ENCODE assay signal across 8 cellular contexts in the genomic region with DNA sequence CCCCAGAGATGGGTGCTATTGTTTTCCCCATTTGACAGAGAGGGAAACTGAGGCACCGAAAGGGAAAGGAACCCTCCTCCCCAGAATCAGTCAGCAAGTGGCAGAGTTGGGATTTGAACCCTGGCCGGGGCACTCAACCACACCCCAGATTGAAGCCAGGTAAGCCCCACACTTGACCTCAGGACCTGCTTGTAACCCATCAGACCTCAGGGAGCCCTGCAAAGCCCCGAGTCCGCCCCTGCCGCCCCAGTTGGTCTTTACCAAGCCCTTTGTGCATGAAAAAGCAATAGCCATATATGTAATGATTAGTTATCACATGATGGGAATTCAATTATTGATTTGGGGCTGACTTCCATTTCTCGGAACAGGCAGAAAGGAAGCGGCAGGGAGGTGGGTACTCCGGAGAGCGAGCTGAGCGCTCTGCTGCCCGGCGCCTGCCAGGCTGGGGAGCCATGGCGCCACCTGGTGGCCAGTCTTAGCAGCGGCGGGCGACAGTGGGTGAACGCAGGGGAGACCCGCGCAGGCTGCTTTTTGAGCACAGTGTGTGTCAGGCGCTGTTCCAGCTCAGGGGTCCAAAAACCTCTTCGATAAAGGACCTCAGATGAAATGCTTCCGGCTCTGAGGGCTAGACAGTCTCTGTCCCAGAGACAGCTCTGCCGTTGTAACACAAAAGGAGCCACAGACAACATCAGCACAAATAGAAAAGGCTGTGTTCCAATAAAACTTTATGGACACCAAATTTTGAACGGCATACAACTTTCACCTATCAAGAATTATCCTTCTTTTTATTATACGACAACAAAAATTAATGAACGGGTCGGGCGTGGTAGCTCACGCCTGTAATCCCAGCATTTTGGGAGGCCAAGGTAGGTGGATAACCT.
DNase-seq lines count a peak whose midpoint lies in the region; ATAC-seq, FAIRE-seq and TF ChIP-seq lines count a peak whose summit lies in the region.

No MANE protein-coding gene starts in this region.

- peak overlapping the region; percentile 27 for H2AFZ ChIP-seq in GM23248
- peak overlapping the region; percentile 50 for H2AFZ ChIP-seq in endothelial cell of umbilical vein (ENCODE audit: low read depth, low read length)

- H3K9ac ChIP-seq in GM23248 (no peak overlapping the region), endothelial cell of umbilical vein (replicated peaks; ENCODE audit: extremely low read depth, insufficient read depth, low read length) (no peak overlapping the region)

- CTCF ChIA-PET in endothelial cell of umbilical vein (lab: Charles Lee): interaction anchor here (0.5 to 5.3 kb wide), 43 partner anchors 8 to 624 kb away, joined by 3 to 135 read pairs (median 4); no protein-coding TSS in a partner anchor

- no peak for TF ChIP-seq POLR2A in endothelial cell of umbilical vein (IDR thresholded peaks at IDR 0.05; ENCODE audit: low read depth, low read length)

- H3K27ac ChIP-seq in GM23248 (no peak overlapping the region), endothelial cell of umbilical vein (ENCODE audit: insufficient read depth, low read depth, low read length) (no peak overlapping the region)

- in situ Hi-C loops in GM23248 (cut with MboI): loop anchor here (10.0 to 25.0 kb wide), 2 partner anchors 314 to 627 kb away; a partner anchor contains a TSS

- no peaks in the 10 kb centered on the region for H3K9me2 ChIP-seq in GM23248 (ENCODE audit: insufficient read depth)

- dilution Hi-C loops in endothelial cell of umbilical vein (cut with MboI; ENCODE audit: extremely low pct_ligation_motif_present, low sequenced_read_pairs): no loop called here

- no TSS peak for BruUV-seq in endothelial cell of umbilical vein (replicated peaks; lab: Mats Ljungman, UMichigan)

- TF ChIP-seq CTCF in endothelial cell of umbilical vein (IDR thresholded peaks at IDR 0.05; ENCODE audit: extremely low read depth in 1 of 2, insufficient read depth in 1 of 2, low read depth in 1 of 2, low read length in 2 of 2): peak; percentile 96 to 99

- no peaks in the 10 kb centered on the region for H3K9me1 ChIP-seq in endothelial cell of umbilical vein (replicated peaks; ENCODE audit: control insufficient read depth, extremely low read depth, insufficient read depth, low read length)

- H4K20me1 ChIP-seq in GM23248 (ENCODE audit: insufficient read depth): no peaks in the 10 kb centered on the region
- H4K20me1 ChIP-seq in endothelial cell of umbilical vein (replicated peaks; ENCODE audit: control insufficient read depth, extremely low read depth, insufficient read depth, low read length): no peaks in the 10 kb centered on the region

- H3K27me3 ChIP-seq in GM23248 (replicated peaks; ENCODE audit: insufficient read depth) (no peaks in the 10 kb centered on the region), endothelial cell of umbilical vein (ENCODE audit: control insufficient read depth in 2 of 2, insufficient read depth in 2 of 2, low read length in 2 of 2) (no peaks in the 10 kb centered on the region)

- WGBS in GM23248 (ENCODE audit: low coverage in 1 of 2, low lambda C conversion rate in 2 of 2, missing lambda C conversion rate in 2 of 2), 2 experiments: 14 to 16% methylated on average over 29 of the region's 29 CpGs

- H3K79me2 ChIP-seq in GM23248 (ENCODE audit: insufficient read depth) (no peaks in the 10 kb centered on the region), endothelial cell of umbilical vein (ENCODE audit: control insufficient read depth, insufficient read depth, low read length) (no peaks in the 10 kb centered on the region)

- POLR2A ChIA-PET in endothelial cell of umbilical vein (lab: Charles Lee): no interaction called here

- H3K4me1 ChIP-seq in GM23248 (ENCODE audit: insufficient read depth) (no peaks in the 10 kb centered on the region), endothelial cell of umbilical vein (ENCODE audit: control insufficient read depth, extremely low read depth, insufficient read depth, low read length) (no peaks in the 10 kb centered on the region)

- no peak for ATAC-seq in HG03457 (IDR thresholded peaks at IDR 0.05; ENCODE audit: unreplicated experiment)

- no peaks in the 10 kb centered on the region for H3K36me3 ChIP-seq in GM23248 (ENCODE audit: low read depth)
- H3K36me3 ChIP-seq in endothelial cell of umbilical vein (ENCODE audit: control insufficient read depth in 2 of 2, extremely low read depth in 1 of 2, insufficient read depth in 2 of 2, low read length in 2 of 2): no peaks in the 10 kb centered on the region

- FAIRE-seq in endothelial cell of umbilical vein (lab: Jason Lieb, UNC): peak; percentile 46

- intact Hi-C loops in endothelial cell of umbilical vein (cut with micrococcal nuclease): loop anchor here (1.0 kb wide), 3 partner anchors 160 to 312 kb away; no protein-coding TSS in a partner anchor

- H3K4me3 ChIP-seq in GM23248: peak overlapping the region; percentile 64
- H3K4me3 ChIP-seq in endothelial cell of umbilical vein (replicated peaks in 1 of 3; ENCODE audit: insufficient read depth in 1 of 3, low read depth in 1 of 3, low read length in 3 of 3): no peak overlapping the region

- H3K9me3 ChIP-seq in GM23248 (ENCODE audit: low read depth) (no peaks in the 10 kb centered on the region), endothelial cell of umbilical vein (replicated peaks; ENCODE audit: control insufficient read depth, insufficient read depth, low read length) (no peaks in the 10 kb centered on the region)

- H3F3A ChIP-seq in GM23248 (ENCODE audit: insufficient read depth): no peaks in the 10 kb centered on the region

- H3K4me2 ChIP-seq in GM23248 (ENCODE audit: unreplicated experiment): peak overlapping the region; percentile 76
- no peak overlapping the region for H3K4me2 ChIP-seq in endothelial cell of umbilical vein (ENCODE audit: insufficient read depth, low read length)

- DNase-seq in AG20443 (ENCODE audit: low spot score) (peak; percentile 89), GM23248 (peak; percentile 81), NOMO-1 treated with dmso at 0.1 percent for 144 hours (lab: John Stamatoyannopoulos, UW; ENCODE audit: unreplicated experiment) (peak; percentile 22), endothelial cell of umbilical vein (ENCODE audit: low read depth, low spot score) (peak; percentile 55), mucosa of gallbladder (ENCODE audit: low spot score) (peak; percentile 55)
- peak; percentile 12 for DNase-seq in activated CD8-positive, alpha-beta memory T cell treated with anti-CD3 and anti-CD28 coated beads, Interleukin-2, amount 50 U/mL, for 1 hour (ENCODE audit: extremely low read depth)
- peak; percentile 91 for DNase-seq in stimulated activated CD8-positive, alpha-beta memory T cell treated with anti-CD3 and anti-CD28 coated beads, Interleukin-4, amount 100 ng/mL, for 48 hours

TF ChIP-seq in endothelial cell of umbilical vein, 7 proteins besides CTCF, POLR2A, EP300 and RAD21:
- no peak for TF ChIP-seq POLR2AphosphoS5 (IDR thresholded peaks at IDR 0.05; ENCODE audit: insufficient read depth, low read depth, low read length)
- no peak for TF ChIP-seq MYC (IDR thresholded peaks at IDR 0.05; ENCODE audit: low read depth, low read length)
- TF ChIP-seq, protein P1, sequence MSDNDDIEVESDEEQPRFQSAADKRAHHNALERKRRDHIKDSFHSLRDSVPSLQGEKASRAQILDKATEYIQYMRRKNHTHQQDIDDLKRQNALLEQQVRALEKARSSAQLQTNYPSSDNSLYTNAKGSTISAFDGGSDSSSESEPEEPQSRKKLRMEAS (IDR thresholded peaks at IDR 0.05; ENCODE audit: insufficient read depth, insufficient read length): no peak
- no peak for TF ChIP-seq FOS (IDR thresholded peaks at IDR 0.05; ENCODE audit: borderline replicate concordance, insufficient read depth, low read length)
- TF ChIP-seq EZH2 (IDR thresholded peaks at IDR 0.05; ENCODE audit: borderline replicate concordance, low read depth, low read length, severe bottlenecking): no peak

Comparison
In these comparisons a context has a peak if more than half of its experiments do, and no peak if none do; other contexts are left out.
1. DNase-seq: peak in every context shown above with its lines; median percentile 91 in stimulated activated CD8-positive, alpha-beta memory T cell treated with anti-CD3 and anti-CD28 coated beads, Interleukin-4, amount 100 ng/mL, for 48 hours; 89 in AG20443; 81 in GM23248; 55 in endothelial cell of umbilical vein; 55 in mucosa of gallbladder; 22 in NOMO-1 treated with dmso at 0.1 percent for 144 hours; 12 in activated CD8-positive, alpha-beta memory T cell treated with anti-CD3 and anti-CD28 coated beads, Interleukin-2, amount 50 U/mL, for 1 hour.